In the genomic region with DNA sequence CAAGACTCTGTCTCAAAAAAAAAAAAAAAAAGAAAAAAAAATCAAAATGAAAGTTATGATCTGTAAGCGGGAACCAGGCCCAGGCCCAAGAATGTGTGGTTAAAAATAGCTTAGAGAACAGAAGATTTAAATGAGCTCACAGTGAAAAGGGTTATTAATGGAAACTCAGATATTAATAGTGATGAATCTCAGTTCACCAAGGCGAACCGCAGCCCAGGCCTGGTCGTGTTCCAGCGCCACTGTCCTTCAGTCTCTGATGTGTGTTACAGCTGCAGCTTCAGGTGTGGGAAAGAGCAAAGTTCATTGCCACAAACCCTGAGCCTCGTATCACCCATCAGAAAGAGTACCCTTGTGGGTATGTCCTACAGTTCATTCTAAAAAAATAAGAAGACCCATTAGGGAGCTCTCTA, we compare ENCODE assay signal across 8 cellular contexts.
DNase-seq lines count a peak whose midpoint lies in the region; ATAC-seq, FAIRE-seq and TF ChIP-seq lines count a peak whose summit lies in the region.

No MANE protein-coding gene starts in this region.

- H3K27ac ChIP-seq in GM12878 (ENCODE audit: control insufficient read depth, insufficient read depth), result peak overlapping the region; percentile 50
- peak overlapping the region; percentile 36 for H3K27ac ChIP-seq in psoas muscle

- H3K36me3 ChIP-seq in GM12878 (ENCODE audit: control insufficient read depth in 2 of 2, insufficient read depth in 2 of 2, low read length in 1 of 2) (no peaks in the 10 kb centered on the region), psoas muscle (ENCODE audit: insufficient read depth in 1 of 2, low read depth in 1 of 2) (no peaks in the 10 kb centered on the region)

- POLR2A ChIA-PET in GM12878 (lab: Charles Lee), result interaction anchor here (0.6 to 1.0 kb wide), 8 partner anchors 8 to 784 kb away, joined by 3 to 7 read pairs (median 3); a partner anchor contains a TSS

- peak; percentile 91 for ATAC-seq in GM18867 (IDR thresholded peaks at IDR 0.05; ENCODE audit: unreplicated experiment)
- peak; percentile 94 for ATAC-seq in HG02943 (IDR thresholded peaks at IDR 0.05; ENCODE audit: low read depth, unreplicated experiment)
- ATAC-seq in GM12878, result peak; percentile 91
- peak; percentile 78 to 96 (median 87) for ATAC-seq in psoas muscle

- no peak for TF ChIP-seq CTCF in GM12878 (IDR thresholded peaks at IDR 0.05 in 2 of 3, conservative IDR thresholded peaks at IDR 0.05 in 1 of 3; ENCODE audit: control insufficient read depth in 2 of 3, extremely low read depth in 1 of 3, insufficient read depth in 1 of 3, low read depth in 3 of 3, low read length in 3 of 3)
- TF ChIP-seq CTCF in psoas muscle (IDR thresholded peaks at IDR 0.05), result no peak

- no peaks in the 10 kb centered on the region for H4K20me1 ChIP-seq in GM12878 (ENCODE audit: control insufficient read depth, insufficient read depth)

- H2AFZ ChIP-seq in GM12878 (ENCODE audit: control insufficient read depth, low read depth, low read length), result no peak overlapping the region; the same call in 1 of the 2 replicates

- TF ChIP-seq EP300 in GM12878 (IDR thresholded peaks at IDR 0.05; ENCODE audit: borderline replicate concordance in 1 of 2, control insufficient read depth in 1 of 2, low read depth in 2 of 2, low read length in 2 of 2), result no peak

- in situ Hi-C loops in GM12878 (cut with MboI), result no loop called here

- peak; percentile 16; the same call in 1 of the 2 replicates for TF ChIP-seq RAD21 in GM12878 (IDR thresholded peaks at IDR 0.05; ENCODE audit: insufficient read depth, low read depth, low read length)

- H3K4me1 ChIP-seq in GM12878 (ENCODE audit: control insufficient read depth, insufficient read depth, low read length), result peaks cover 46% of the 10 kb centered on the region
- H3K4me1 ChIP-seq in psoas muscle, result peaks cover 23% of the 10 kb centered on the region

- SMC1A ChIA-PET in GM12878 (lab: Charles Lee; ENCODE audit: uncharacterized antibody, unreplicated experiment), result interaction anchor here (0.5 to 2.7 kb wide), 18 partner anchors 9 to 1379 kb away, joined by 3 to 9 read pairs (median 4); a partner anchor contains a TSS

- peak overlapping the region; percentile 2; the same call in 1 of the 2 replicates for H3K4me3 ChIP-seq in GM12878
- H3K4me3 ChIP-seq in psoas muscle, result peak overlapping the region; percentile 33

- RAD21 ChIA-PET in GM12878 (lab: Charles Lee; ENCODE audit: unreplicated experiment), result interaction anchor here (0.5 to 1.7 kb wide), 9 partner anchors 13 to 256 kb away, joined by 3 to 14 read pairs (median 4); a partner anchor contains a TSS

- 0% methylated on average over 6 of the region's 6 CpGs for WGBS in GM12878 (ENCODE audit: insufficient coverage, insufficient replicate concordance, low lambda C conversion rate, missing lambda C conversion rate)
- WGBS in psoas muscle, 3 donors, result 2 to 5% (median 2%) methylated on average over 6 of the region's 6 CpGs

- FAIRE-seq in GM12878 (lab: Jason Lieb, UNC), result peak; percentile 74

- BruUV-seq in GM12878 (replicated peaks; lab: Mats Ljungman, UMichigan), result no TSS peak

- DNase-seq in GM12878 (ENCODE audit: low read depth, low spot score), result peak; percentile 88
- DNase-seq in psoas muscle, result peak; percentile 49 to 75
- no peak for DNase-seq in AML-193 (lab: John Stamatoyannopoulos, UW)
- no peak for DNase-seq in activated CD4-positive, alpha-beta T cell treated with anti-CD3 and anti-CD28 coated beads, Interleukin-2, amount 50 U/mL, for 4 hours
- DNase-seq in stimulated activated CD4-positive, alpha-beta T cell treated with anti-CD3 and anti-CD28 coated beads, Interleukin-15, amount 100 ng/mL, for 24 hours, result no peak
- no peak for DNase-seq in activated CD4-positive, alpha-beta T cell treated with anti-CD3 and anti-CD28 coated beads for 4 hours

- peak overlapping the region; percentile 54 for H3K4me2 ChIP-seq in GM12878 (ENCODE audit: control insufficient read depth, insufficient read depth)

- no peaks in the 10 kb centered on the region for H3K9me3 ChIP-seq in GM12878 (replicated peaks; ENCODE audit: control insufficient read depth, insufficient read depth, low read length)
- no peaks in the 10 kb centered on the region for H3K9me3 ChIP-seq in psoas muscle

- intact Hi-C loops in GM12878 (cut with micrococcal nuclease; ENCODE audit: unreplicated experiment) (loop anchor here (5.0 kb wide), 1 partner anchor 107 kb away; a partner anchor contains a TSS), psoas muscle (cut with DNase I) (no loop called here)

- H3K9ac ChIP-seq in GM12878 (ENCODE audit: control insufficient read depth, insufficient read depth, low read length), result 0 out of 2 replicates have a peak overlapping the region, but pooled peaks have one; percentile 12

- CTCF ChIA-PET in GM12878 (lab: Yijun Ruan, JAX), result interaction anchor here (0.5 to 2.4 kb wide), 7 partner anchors 39 to 254 kb away, joined by 3 to 10 read pairs (median 4); no protein-coding TSS in a partner anchor

- TF ChIP-seq POLR2A in GM12878 (IDR thresholded peaks at IDR 0.05; ENCODE audit: low read depth, low read length), result no peak

- H3K27me3 ChIP-seq in GM12878 (replicated peaks in 1 of 2; ENCODE audit: control insufficient read depth in 2 of 2, insufficient read depth in 2 of 2, low read length in 1 of 2) (no peaks in the 10 kb centered on the region), psoas muscle (ENCODE audit: insufficient read depth in 3 of 3, low read length in 2 of 3) (no peaks in the 10 kb centered on the region)

- no peaks in the 10 kb centered on the region for H3K79me2 ChIP-seq in GM12878 (ENCODE audit: control insufficient read depth, insufficient read depth, low read length)

TF ChIP-seq in GM12878, 131 proteins besides CTCF, POLR2A, EP300 and RAD21 (continues in another document):
- TF ChIP-seq, protein P1, sequence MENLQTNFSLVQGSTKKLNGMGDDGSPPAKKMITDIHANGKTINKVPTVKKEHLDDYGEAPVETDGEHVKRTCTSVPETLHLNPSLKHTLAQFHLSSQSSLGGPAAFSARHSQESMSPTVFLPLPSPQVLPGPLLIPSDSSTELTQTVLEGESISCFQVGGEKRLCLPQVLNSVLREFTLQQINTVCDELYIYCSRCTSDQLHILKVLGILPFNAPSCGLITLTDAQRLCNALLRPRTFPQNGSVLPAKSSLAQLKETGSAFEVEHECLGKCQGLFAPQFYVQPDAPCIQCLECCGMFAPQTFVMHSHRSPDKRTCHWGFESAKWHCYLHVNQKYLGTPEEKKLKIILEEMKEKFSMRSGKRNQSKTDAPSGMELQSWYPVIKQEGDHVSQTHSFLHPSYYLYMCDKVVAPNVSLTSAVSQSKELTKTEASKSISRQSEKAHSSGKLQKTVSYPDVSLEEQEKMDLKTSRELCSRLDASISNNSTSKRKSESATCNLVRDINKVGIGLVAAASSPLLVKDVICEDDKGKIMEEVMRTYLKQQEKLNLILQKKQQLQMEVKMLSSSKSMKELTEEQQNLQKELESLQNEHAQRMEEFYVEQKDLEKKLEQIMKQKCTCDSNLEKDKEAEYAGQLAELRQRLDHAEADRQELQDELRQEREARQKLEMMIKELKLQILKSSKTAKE (IDR thresholded peaks at IDR 0.05; ENCODE audit: low read depth, poor library complexity, severe bottlenecking), result peak; percentile 80
- TF ChIP-seq, protein P2, sequence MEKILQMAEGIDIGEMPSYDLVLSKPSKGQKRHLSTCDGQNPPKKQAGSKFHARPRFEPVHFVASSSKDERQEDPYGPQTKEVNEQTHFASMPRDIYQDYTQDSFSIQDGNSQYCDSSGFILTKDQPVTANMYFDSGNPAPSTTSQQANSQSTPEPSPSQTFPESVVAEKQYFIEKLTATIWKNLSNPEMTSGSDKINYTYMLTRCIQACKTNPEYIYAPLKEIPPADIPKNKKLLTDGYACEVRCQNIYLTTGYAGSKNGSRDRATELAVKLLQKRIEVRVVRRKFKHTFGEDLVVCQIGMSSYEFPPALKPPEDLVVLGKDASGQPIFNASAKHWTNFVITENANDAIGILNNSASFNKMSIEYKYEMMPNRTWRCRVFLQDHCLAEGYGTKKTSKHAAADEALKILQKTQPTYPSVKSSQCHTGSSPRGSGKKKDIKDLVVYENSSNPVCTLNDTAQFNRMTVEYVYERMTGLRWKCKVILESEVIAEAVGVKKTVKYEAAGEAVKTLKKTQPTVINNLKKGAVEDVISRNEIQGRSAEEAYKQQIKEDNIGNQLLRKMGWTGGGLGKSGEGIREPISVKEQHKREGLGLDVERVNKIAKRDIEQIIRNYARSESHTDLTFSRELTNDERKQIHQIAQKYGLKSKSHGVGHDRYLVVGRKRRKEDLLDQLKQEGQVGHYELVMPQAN (conservative IDR thresholded peaks at IDR 0.05), result no peak
- TF ChIP-seq, protein P3, sequence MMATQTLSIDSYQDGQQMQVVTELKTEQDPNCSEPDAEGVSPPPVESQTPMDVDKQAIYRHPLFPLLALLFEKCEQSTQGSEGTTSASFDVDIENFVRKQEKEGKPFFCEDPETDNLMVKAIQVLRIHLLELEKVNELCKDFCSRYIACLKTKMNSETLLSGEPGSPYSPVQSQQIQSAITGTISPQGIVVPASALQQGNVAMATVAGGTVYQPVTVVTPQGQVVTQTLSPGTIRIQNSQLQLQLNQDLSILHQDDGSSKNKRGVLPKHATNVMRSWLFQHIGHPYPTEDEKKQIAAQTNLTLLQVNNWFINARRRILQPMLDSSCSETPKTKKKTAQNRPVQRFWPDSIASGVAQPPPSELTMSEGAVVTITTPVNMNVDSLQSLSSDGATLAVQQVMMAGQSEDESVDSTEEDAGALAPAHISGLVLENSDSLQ (IDR thresholded peaks at IDR 0.05), result peak; percentile 35
- TF ChIP-seq, protein P4, sequence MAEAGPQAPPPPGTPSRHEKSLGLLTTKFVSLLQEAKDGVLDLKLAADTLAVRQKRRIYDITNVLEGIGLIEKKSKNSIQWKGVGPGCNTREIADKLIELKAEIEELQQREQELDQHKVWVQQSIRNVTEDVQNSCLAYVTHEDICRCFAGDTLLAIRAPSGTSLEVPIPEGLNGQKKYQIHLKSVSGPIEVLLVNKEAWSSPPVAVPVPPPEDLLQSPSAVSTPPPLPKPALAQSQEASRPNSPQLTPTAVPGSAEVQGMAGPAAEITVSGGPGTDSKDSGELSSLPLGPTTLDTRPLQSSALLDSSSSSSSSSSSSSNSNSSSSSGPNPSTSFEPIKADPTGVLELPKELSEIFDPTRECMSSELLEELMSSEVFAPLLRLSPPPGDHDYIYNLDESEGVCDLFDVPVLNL (IDR thresholded peaks at IDR 0.05; ENCODE audit: low read depth, low read length), result no peak
- TF ChIP-seq TCF3 (IDR thresholded peaks at IDR 0.05; ENCODE audit: borderline replicate concordance, insufficient read depth, low read depth, low read length), result peak; percentile 46; the same call in 1 of the 2 replicates
- TF ChIP-seq RUNX3 (IDR thresholded peaks at IDR 0.05; ENCODE audit: low read length), result peak; percentile 96
- TF ChIP-seq, protein P5, sequence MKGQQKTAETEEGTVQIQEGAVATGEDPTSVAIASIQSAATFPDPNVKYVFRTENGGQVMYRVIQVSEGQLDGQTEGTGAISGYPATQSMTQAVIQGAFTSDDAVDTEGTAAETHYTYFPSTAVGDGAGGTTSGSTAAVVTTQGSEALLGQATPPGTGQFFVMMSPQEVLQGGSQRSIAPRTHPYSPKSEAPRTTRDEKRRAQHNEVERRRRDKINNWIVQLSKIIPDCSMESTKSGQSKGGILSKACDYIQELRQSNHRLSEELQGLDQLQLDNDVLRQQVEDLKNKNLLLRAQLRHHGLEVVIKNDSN (IDR thresholded peaks at IDR 0.05; ENCODE audit: borderline replicate concordance, extremely low read length, insufficient read depth, low read depth, low read length), result no peak

Comparison
In these comparisons a context has a peak if more than half of its experiments do, and no peak if none do; other contexts are left out.
1. DNase-seq: peak in GM12878 (single experiment) and psoas muscle (2 of 2); none in AML-193 (0 of 2), activated CD4-positive, alpha-beta T cell treated with anti-CD3 and anti-CD28 coated beads, Interleukin-2, amount 50 U/mL, for 4 hours (0 of 2), stimulated activated CD4-positive, alpha-beta T cell treated with anti-CD3 and anti-CD28 coated beads, Interleukin-15, amount 100 ng/mL, for 24 hours (single experiment) and activated CD4-positive, alpha-beta T cell treated with anti-CD3 and anti-CD28 coated beads for 4 hours (0 of 2).
2. Peak in every context shown above with its lines, with median percentiles within 50 percentile points of each other: ATAC-seq.